8 cellular contexts compared by ENCODE assay signal in the genomic region with DNA sequence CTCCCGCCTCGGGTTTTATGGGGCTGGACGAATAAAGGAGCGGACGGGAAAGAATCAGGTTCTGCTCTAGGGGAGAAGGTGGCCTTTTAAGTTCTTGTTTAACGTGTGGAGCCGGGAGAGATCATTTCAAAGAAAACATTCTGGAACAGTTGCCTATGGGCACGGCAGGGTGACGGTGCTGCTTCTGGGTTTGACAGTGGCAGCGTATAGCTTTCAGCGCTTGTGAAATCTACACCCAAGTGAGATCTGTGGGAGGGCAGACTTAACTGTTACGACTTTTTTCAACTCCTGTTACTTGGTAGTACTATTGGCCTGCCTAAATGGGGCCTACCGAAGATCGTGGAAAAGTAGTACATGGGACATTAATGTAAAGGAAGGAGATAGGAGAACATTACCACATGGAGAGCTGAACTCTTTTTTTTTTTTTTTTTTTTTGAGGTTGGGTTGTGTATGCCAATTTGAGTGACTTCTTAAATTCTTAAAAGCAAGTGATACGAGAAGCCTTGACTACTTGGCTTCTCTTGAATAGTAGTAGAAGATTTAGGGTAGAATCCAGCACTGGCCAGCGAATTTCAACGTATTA. TPM values are rescaled to one million over a fixed set of nuclear protein-coding genes. Genes with fewer than 3 reads are reported as not detected.
DNase-seq lines count a peak whose midpoint lies in the region; ATAC-seq and TF ChIP-seq lines count a peak whose summit lies in the region.

No MANE protein-coding gene starts in this region.

- DNase-seq in NCI-H2081 (lab: John Stamatoyannopoulos, UW) (peak; percentile 15 to 55), NCI-H2081 treated with DMSO at 0.1 percent for 48 hours (lab: John Stamatoyannopoulos, UW) (no peak), NCI-H1105 (lab: John Stamatoyannopoulos, UW) (peak; percentile 34), UCSD-AML1 (lab: John Stamatoyannopoulos, UW; ENCODE audit: unreplicated experiment) (peak; percentile 77), colonic mucosa (peak; percentile 80)
- DNase-seq in stimulated activated CD4-positive, alpha-beta T cell treated with anti-CD3 and anti-CD28 coated beads, TNF-alpha, amount 100 ng/mL, for 48 hours (ENCODE audit: low read depth in 3 of 3), result peak; percentile 31 to 46 (median 44)

- H3K9ac ChIP-seq in colonic mucosa (ENCODE audit: low read depth in 2 of 2, low read length in 2 of 2) (peak overlapping the region; percentile 81 to 94), liver (ENCODE audit: low read depth in 1 of 2, low read length in 2 of 2) (peak overlapping the region; percentile 99)

- no peak for TF ChIP-seq CTCF in colonic mucosa (IDR thresholded peaks at IDR 0.05)
- no peak for TF ChIP-seq CTCF in liver (IDR thresholded peaks at IDR 0.05; ENCODE audit: low read depth, low read length, missing input control)

- ATAC-seq in HG02678 (IDR thresholded peaks at IDR 0.05; ENCODE audit: unreplicated experiment), result peak; percentile 47

- no peak for TF ChIP-seq RAD21 in liver (IDR thresholded peaks at IDR 0.05)

- WGBS in liver, result under 1% methylated on average over 17 of the region's 17 CpGs

- intact Hi-C loops in colonic mucosa (cut with DNase I), result no loop called here

- H3K4me1 ChIP-seq in colonic mucosa (peaks cover 6% of the 10 kb centered on the region), liver (ENCODE audit: control insufficient read depth in 4 of 4, insufficient read depth in 4 of 4, low read length in 3 of 4) (peaks cover 5 to 24% (median 10%) of the 10 kb centered on the region in 4 donors)

- H3K27me3 ChIP-seq in colonic mucosa (no peaks in the 10 kb centered on the region), liver (ENCODE audit: control insufficient read depth in 4 of 4, insufficient read depth in 4 of 4, low read length in 3 of 4) (no peaks in the 10 kb centered on the region)

- no peaks in the 10 kb centered on the region for H3K36me3 ChIP-seq in colonic mucosa
- H3K36me3 ChIP-seq in liver (ENCODE audit: control insufficient read depth in 4 of 4, insufficient read depth in 3 of 4, low read depth in 1 of 4, low read length in 3 of 4), result no peaks in the 10 kb centered on the region

- H3K9me3 ChIP-seq in colonic mucosa (no peaks in the 10 kb centered on the region), liver (ENCODE audit: control insufficient read depth in 4 of 4, low read length in 3 of 4) (no peaks in the 10 kb centered on the region)

- H3K27ac ChIP-seq in colonic mucosa (peak overlapping the region; percentile 98), liver (ENCODE audit: low read depth in 1 of 2, low read length in 2 of 2) (peak overlapping the region; percentile 100)

- H3K4me3 ChIP-seq in colonic mucosa, result peak overlapping the region; percentile 73
- H3K4me3 ChIP-seq in liver (ENCODE audit: low read depth in 1 of 3, low read length in 3 of 3), result peak overlapping the region; percentile 78 to 96 (median 84)

TF ChIP-seq in liver, 16 proteins besides CTCF, POLR2A, EP300 and RAD21:
- TF ChIP-seq SP1 (IDR thresholded peaks at IDR 0.05) (no peak), EGR1 (IDR thresholded peaks at IDR 0.05; ENCODE audit: low read depth in 2 of 2) (no peak), TAF1 (conservative IDR thresholded peaks at IDR 0.05) (no peak), HNF4A (conservative IDR thresholded peaks at IDR 0.05) (peak in 1 of 2 donors; percentile 9), HNF4G (IDR thresholded peaks at IDR 0.05) (no peak), JUND (IDR thresholded peaks at IDR 0.05) (no peak), GABPA (IDR thresholded peaks at IDR 0.05 in 1 of 2, conservative IDR thresholded peaks at IDR 0.05 in 1 of 2) (no peak)
- TF ChIP-seq, protein P1, sequence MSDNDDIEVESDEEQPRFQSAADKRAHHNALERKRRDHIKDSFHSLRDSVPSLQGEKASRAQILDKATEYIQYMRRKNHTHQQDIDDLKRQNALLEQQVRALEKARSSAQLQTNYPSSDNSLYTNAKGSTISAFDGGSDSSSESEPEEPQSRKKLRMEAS (IDR thresholded peaks at IDR 0.05), result no peak
- TF ChIP-seq, protein P2, sequence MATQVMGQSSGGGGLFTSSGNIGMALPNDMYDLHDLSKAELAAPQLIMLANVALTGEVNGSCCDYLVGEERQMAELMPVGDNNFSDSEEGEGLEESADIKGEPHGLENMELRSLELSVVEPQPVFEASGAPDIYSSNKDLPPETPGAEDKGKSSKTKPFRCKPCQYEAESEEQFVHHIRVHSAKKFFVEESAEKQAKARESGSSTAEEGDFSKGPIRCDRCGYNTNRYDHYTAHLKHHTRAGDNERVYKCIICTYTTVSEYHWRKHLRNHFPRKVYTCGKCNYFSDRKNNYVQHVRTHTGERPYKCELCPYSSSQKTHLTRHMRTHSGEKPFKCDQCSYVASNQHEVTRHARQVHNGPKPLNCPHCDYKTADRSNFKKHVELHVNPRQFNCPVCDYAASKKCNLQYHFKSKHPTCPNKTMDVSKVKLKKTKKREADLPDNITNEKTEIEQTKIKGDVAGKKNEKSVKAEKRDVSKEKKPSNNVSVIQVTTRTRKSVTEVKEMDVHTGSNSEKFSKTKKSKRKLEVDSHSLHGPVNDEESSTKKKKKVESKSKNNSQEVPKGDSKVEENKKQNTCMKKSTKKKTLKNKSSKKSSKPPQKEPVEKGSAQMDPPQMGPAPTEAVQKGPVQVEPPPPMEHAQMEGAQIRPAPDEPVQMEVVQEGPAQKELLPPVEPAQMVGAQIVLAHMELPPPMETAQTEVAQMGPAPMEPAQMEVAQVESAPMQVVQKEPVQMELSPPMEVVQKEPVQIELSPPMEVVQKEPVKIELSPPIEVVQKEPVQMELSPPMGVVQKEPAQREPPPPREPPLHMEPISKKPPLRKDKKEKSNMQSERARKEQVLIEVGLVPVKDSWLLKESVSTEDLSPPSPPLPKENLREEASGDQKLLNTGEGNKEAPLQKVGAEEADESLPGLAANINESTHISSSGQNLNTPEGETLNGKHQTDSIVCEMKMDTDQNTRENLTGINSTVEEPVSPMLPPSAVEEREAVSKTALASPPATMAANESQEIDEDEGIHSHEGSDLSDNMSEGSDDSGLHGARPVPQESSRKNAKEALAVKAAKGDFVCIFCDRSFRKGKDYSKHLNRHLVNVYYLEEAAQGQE (IDR thresholded peaks at IDR 0.05), result peak; percentile 28
- TF ChIP-seq, protein P3, sequence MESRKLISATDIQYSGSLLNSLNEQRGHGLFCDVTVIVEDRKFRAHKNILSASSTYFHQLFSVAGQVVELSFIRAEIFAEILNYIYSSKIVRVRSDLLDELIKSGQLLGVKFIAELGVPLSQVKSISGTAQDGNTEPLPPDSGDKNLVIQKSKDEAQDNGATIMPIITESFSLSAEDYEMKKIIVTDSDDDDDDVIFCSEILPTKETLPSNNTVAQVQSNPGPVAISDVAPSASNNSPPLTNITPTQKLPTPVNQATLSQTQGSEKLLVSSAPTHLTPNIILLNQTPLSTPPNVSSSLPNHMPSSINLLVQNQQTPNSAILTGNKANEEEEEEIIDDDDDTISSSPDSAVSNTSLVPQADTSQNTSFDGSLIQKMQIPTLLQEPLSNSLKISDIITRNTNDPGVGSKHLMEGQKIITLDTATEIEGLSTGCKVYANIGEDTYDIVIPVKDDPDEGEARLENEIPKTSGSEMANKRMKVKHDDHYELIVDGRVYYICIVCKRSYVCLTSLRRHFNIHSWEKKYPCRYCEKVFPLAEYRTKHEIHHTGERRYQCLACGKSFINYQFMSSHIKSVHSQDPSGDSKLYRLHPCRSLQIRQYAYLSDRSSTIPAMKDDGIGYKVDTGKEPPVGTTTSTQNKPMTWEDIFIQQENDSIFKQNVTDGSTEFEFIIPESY (IDR thresholded peaks at IDR 0.05), result no peak
- TF ChIP-seq, protein P4, sequence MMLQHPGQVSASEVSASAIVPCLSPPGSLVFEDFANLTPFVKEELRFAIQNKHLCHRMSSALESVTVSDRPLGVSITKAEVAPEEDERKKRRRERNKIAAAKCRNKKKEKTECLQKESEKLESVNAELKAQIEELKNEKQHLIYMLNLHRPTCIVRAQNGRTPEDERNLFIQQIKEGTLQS (IDR thresholded peaks at IDR 0.05), result no peak
TF ChIP-seq in liver: peak in this region for 2.

RNA-seq across cellular contexts. Expression of a gene that starts 0.7 kb away (rescaled TPM):
- total RNA-seq in colonic mucosa (10 to 100 TPM; 31.3 to 40.3 TPM), liver (10 to 100 TPM; 38.2 to 55.1 TPM)
- polyA plus RNA-seq in liver, result 10 to 100 TPM; 14.9 to 26.3 TPM
